8 cellular contexts compared by ENCODE assay signal in the genomic region with DNA sequence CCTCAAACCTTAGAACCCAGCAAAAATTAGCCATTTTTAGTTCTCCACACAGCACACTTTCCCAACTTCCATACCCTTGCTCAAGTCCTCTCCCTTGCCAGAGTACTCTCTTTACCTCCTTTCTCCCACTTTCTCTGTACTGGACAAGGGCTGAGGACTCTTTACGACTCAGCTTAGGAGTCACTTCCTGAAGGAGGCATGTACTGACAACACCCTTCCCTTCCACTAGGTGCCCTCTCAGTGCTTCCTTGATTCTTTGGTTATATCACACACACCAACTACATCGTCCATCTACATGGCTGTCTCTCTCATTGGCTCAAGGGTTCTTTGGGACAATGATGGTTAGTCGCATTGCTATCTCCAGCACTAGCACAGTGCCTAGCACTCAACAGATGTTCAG. TPM values are rescaled to one million over a fixed set of nuclear protein-coding genes. Genes with fewer than 3 reads are reported as not detected.
DNase-seq lines count a peak whose midpoint lies in the region; ATAC-seq and TF ChIP-seq lines count a peak whose summit lies in the region.

No MANE protein-coding gene starts in this region.

- intact Hi-C loops in Right ventricle myocardium superior (cut with DNase I) (no loop called here), cardiac septum (cut with DNase I) (no loop called here), right cardiac atrium (cut with DNase I) (no loop called here)

- no peak overlapping the region for H3K4me3 ChIP-seq in SU-DHL-6 (ENCODE audit: insufficient read depth, low read length, poor library complexity, severe bottlenecking)
- H3K4me3 ChIP-seq in right cardiac atrium (ENCODE audit: low read length): no peak overlapping the region

- no peaks in the 10 kb centered on the region for H3K9me3 ChIP-seq in SU-DHL-6 (ENCODE audit: insufficient read depth, low read length)
- H3K9me3 ChIP-seq in right cardiac atrium (ENCODE audit: control insufficient read depth, low read length): no peaks in the 10 kb centered on the region

- ATAC-seq in Right ventricle myocardium superior (ENCODE audit: poor library complexity): peak; percentile 63
- ATAC-seq in HG03175 (IDR thresholded peaks at IDR 0.05; ENCODE audit: unreplicated experiment): peak; percentile 74
- ATAC-seq in right cardiac atrium: peak; percentile 64 to 73
- no peak for ATAC-seq in GM19463 (IDR thresholded peaks at IDR 0.05; ENCODE audit: unreplicated experiment)

- TF ChIP-seq CTCF in SU-DHL-6 (IDR thresholded peaks at IDR 0.05; ENCODE audit: insufficient read depth, low read length, poor library complexity, severe bottlenecking): peak; percentile 23

- DNase-seq in Right ventricle myocardium superior (no peak), cardiac septum (ENCODE audit: low spot score) (no peak), right cardiac atrium (no peak), NCI-H1105 treated with DMSO at 0.1 percent for 48 hours (lab: John Stamatoyannopoulos, UW) (no peak)
- DNase-seq in activated CD4-positive, alpha-beta T cell treated with anti-CD3 and anti-CD28 coated beads, Interleukin-2, amount 50 U/mL, for 1 hour: no peak

- H2AFZ ChIP-seq in SU-DHL-6 (ENCODE audit: low read depth, low read length, severe bottlenecking): peak overlapping the region; percentile 37

- no peaks in the 10 kb centered on the region for H3K27me3 ChIP-seq in SU-DHL-6 (ENCODE audit: low read length)
- no peaks in the 10 kb centered on the region for H3K27me3 ChIP-seq in right cardiac atrium (ENCODE audit: control insufficient read depth, insufficient read depth)

- H3K4me1 ChIP-seq in right cardiac atrium (ENCODE audit: control insufficient read depth, insufficient read depth, low read length): no peaks in the 10 kb centered on the region

- WGBS in right cardiac atrium: 31% methylated on average over 3 of the region's 3 CpGs

- H3K4me2 ChIP-seq in SU-DHL-6 (ENCODE audit: low read depth, low read length, poor library complexity, severe bottlenecking): no peak overlapping the region

- H3K27ac ChIP-seq in SU-DHL-6 (ENCODE audit: low read depth, low read length): no peak overlapping the region
- no peak overlapping the region for H3K27ac ChIP-seq in right cardiac atrium (ENCODE audit: low read length)

- no peaks in the 10 kb centered on the region for H3F3A ChIP-seq in SU-DHL-6 (ENCODE audit: insufficient read depth)

- H3K79me2 ChIP-seq in SU-DHL-6 (ENCODE audit: insufficient read depth, low read length): no peaks in the 10 kb centered on the region

- no peaks in the 10 kb centered on the region for H3K36me3 ChIP-seq in SU-DHL-6 (ENCODE audit: low read length)

- H4K20me1 ChIP-seq in SU-DHL-6 (ENCODE audit: low read depth, low read length): no peaks in the 10 kb centered on the region

- no peak overlapping the region for H3K9ac ChIP-seq in SU-DHL-6 (ENCODE audit: low read length)

- no peaks in the 10 kb centered on the region for H3K9me2 ChIP-seq in SU-DHL-6 (replicated peaks; ENCODE audit: insufficient read depth, low read length)

RNA-seq across cellular contexts. Expression of a gene that starts 5.2 kb away (rescaled TPM):
- total RNA-seq in Right ventricle myocardium superior: not detected
- not detected for total RNA-seq in cardiac septum
- not detected for total RNA-seq in right cardiac atrium
- not detected for polyA plus RNA-seq in right cardiac atrium

RNA-seq across cellular contexts. Expression of a gene that starts 18.6 kb away (rescaled TPM):
- total RNA-seq in Right ventricle myocardium superior: 101 TPM
- 57.2 TPM for total RNA-seq in cardiac septum
- total RNA-seq in right cardiac atrium: 10 to 100 TPM; 40.4 to 53.6 (median 48.8) TPM
- polyA plus RNA-seq in right cardiac atrium: 91.8 TPM
